In genomic region chr10:32972929-32973328, GRCh38 we compare ENCODE assay signal across 14 cellular contexts. TPM values are rescaled to one million over a fixed set of nuclear protein-coding genes. Genes with fewer than 3 reads are reported as not detected.
DNase-seq lines count a peak whose midpoint lies in the region; ATAC-seq and TF ChIP-seq lines count a peak whose summit lies in the region.
"Had no signal": no experiment of that assay in that cellular context is flagged by ENCODE, and none has a peak within 500 bp of the region (broad histone marks: within the 10 kb centered on the region; RNA-seq: fewer than 3 reads in every experiment).

No MANE protein-coding gene starts in this region.

- POLR2A ChIA-PET in Panc1 (lab: Charles Lee): interaction anchor here (0.6 to 1.4 kb wide), 2 partner anchors 8 to 362 kb away, joined by 3 to 6 read pairs; no protein-coding TSS in a partner anchor

- H4K5ac ChIP-seq in mesendoderm (ENCODE audit: low read length): no peak overlapping the region

- in situ Hi-C loops in Panc1 (cut with HindIII; ENCODE audit: low pct_unique_long_range_greater_than_20kb, low sequenced_read_pairs): no loop called here

- CTCF ChIA-PET in Panc1 (lab: Charles Lee): no interaction called here

- H2AK5ac ChIP-seq in mesendoderm (ENCODE audit: low read length): no peak overlapping the region

- H3K4me2 ChIP-seq in mesendoderm (ENCODE audit: low read length): no peak overlapping the region

- TF ChIP-seq CTCF in Panc1 (IDR thresholded peaks at IDR 0.05): no peak
- TF ChIP-seq CTCF in left ventricle myocardium inferior (IDR thresholded peaks at IDR 0.05; ENCODE audit: borderline replicate concordance): no peak

- H2BK5ac ChIP-seq in mesendoderm (ENCODE audit: low read length): no peak overlapping the region

- H3K56ac ChIP-seq in mesendoderm (ENCODE audit: low read length): no peak overlapping the region

- H2BK15ac ChIP-seq in mesendoderm (replicated peaks; ENCODE audit: low read depth): no peak overlapping the region

- no peak overlapping the region for H4K8ac ChIP-seq in mesendoderm (ENCODE audit: low read depth, low read length)

- H3K4ac ChIP-seq in mesendoderm (ENCODE audit: low read depth, low read length): no peak overlapping the region

- H3K36me3 ChIP-seq in Panc1 (ENCODE audit: control insufficient read depth, insufficient read depth, low read length): no peaks in the 10 kb centered on the region
- no peaks in the 10 kb centered on the region for H3K36me3 ChIP-seq in left ventricle myocardium inferior
- no peaks in the 10 kb centered on the region for H3K36me3 ChIP-seq in mesendoderm (ENCODE audit: control insufficient read depth, insufficient read depth, low read length)

- no peak overlapping the region for H3K23ac ChIP-seq in mesendoderm (ENCODE audit: low read length)

- no peaks in the 10 kb centered on the region for H3K27me3 ChIP-seq in Panc1 (ENCODE audit: control insufficient read depth, insufficient read depth, low read length)
- no peaks in the 10 kb centered on the region for H3K27me3 ChIP-seq in left ventricle myocardium inferior (ENCODE audit: low read depth)
- no peaks in the 10 kb centered on the region for H3K27me3 ChIP-seq in mesendoderm (ENCODE audit: insufficient read depth, low read length, poor library complexity)

- intact Hi-C loops in Panc1 (cut with micrococcal nuclease; ENCODE audit: unreplicated experiment) (no loop called here), left colon (cut with DNase I, micrococcal nuclease) (no loop called here), Right ventricle myocardium superior (cut with DNase I) (loop anchor here (10.0 kb wide), 1 partner anchor 588 kb away; no protein-coding TSS in a partner anchor), left ventricle myocardium inferior (cut with micrococcal nuclease) (no loop called here)

- H3K27ac ChIP-seq in Panc1 (ENCODE audit: low read length) (peak overlapping the region; percentile 100), left ventricle myocardium inferior (replicated peaks) (no peak overlapping the region), mesendoderm (ENCODE audit: low read depth, low read length) (no peak overlapping the region)

- peaks cover 34% of the 10 kb centered on the region for H3K4me1 ChIP-seq in Panc1 (ENCODE audit: control insufficient read depth, insufficient read depth, low read length)
- H3K4me1 ChIP-seq in left ventricle myocardium inferior: peaks cover 16% of the 10 kb centered on the region
- peaks cover 4% of the 10 kb centered on the region for H3K4me1 ChIP-seq in mesendoderm (ENCODE audit: control insufficient read depth, low read depth, low read length)

- peaks cover 7% of the 10 kb centered on the region; the same call in 1 of the 2 replicates for H3K9me3 ChIP-seq in Panc1 (ENCODE audit: control insufficient read depth, insufficient read depth, low read depth, low read length)
- no peaks in the 10 kb centered on the region for H3K9me3 ChIP-seq in left ventricle myocardium inferior (replicated peaks)

- H2BK120ac ChIP-seq in mesendoderm (ENCODE audit: low read depth, low read length): no peak overlapping the region

- peak; percentile 70 for ATAC-seq in GM18502 (IDR thresholded peaks at IDR 0.05; ENCODE audit: poor library complexity, unreplicated experiment)
- ATAC-seq in HG02884 (IDR thresholded peaks at IDR 0.05; ENCODE audit: unreplicated experiment): peak; percentile 45
- ATAC-seq in Panc1: no peak
- ATAC-seq in left colon: peak; percentile 41
- no peak for ATAC-seq in Right ventricle myocardium superior (ENCODE audit: poor library complexity)

- DNase-seq in Panc1 (ENCODE audit: low read depth, low spot score): no peak
- DNase-seq in left colon: no peak
- DNase-seq in activated CD8-positive, alpha-beta memory T cell treated with anti-CD3 and anti-CD28 coated beads, Interleukin-2, amount 50 U/mL, for 48 hours: no peak
- DNase-seq in Right ventricle myocardium superior: no peak
- no peak for DNase-seq in left ventricle myocardium inferior
- DNase-seq in mesendoderm: no peak
- DNase-seq: activated CD4-positive, alpha-beta T cell treated with anti-CD3 and anti-CD28 coated beads, Interleukin-2, amount 50 U/mL, for 48 hours; activated effector memory CD4-positive, alpha-beta T cell treated with Interleukin-2 at 50 U/mL for 16 hours; foreskin melanocyte; NCI-H1092 treated with DMSO at 0.1 percent for 48 hours; stimulated activated CD4-positive, alpha-beta T cell treated with anti-CD3 and anti-CD28 coated beads, Interleukin-4, amount 100 ng/mL, for 24 hours; stimulated activated naive CD4-positive, alpha-beta T cell had no signal

- H3K79me2 ChIP-seq in mesendoderm (ENCODE audit: control insufficient read depth, insufficient read depth, low read length): no peaks in the 10 kb centered on the region

- no TSS peak for BruUV-seq in Panc1 (replicated peaks; lab: Mats Ljungman, UMichigan)

- H3K9ac ChIP-seq in mesendoderm (ENCODE audit: low read length): no peak overlapping the region

- no peak overlapping the region for H3K18ac ChIP-seq in mesendoderm (ENCODE audit: low read length)

- H3K4me3 ChIP-seq in Panc1 (ENCODE audit: low read depth in 2 of 2, low read length in 2 of 2) (no peak overlapping the region), left ventricle myocardium inferior (no peak overlapping the region), mesendoderm (ENCODE audit: low read length) (no peak overlapping the region)

- H3K79me1 ChIP-seq in mesendoderm (ENCODE audit: low read length): no peaks in the 10 kb centered on the region

RNA-seq across cellular contexts. Expression of gene ITGB1, which starts 14.9 kb away (rescaled TPM):
- total RNA-seq in Panc1 (2021; ENCODE audit: unreplicated experiment): 803 TPM
- 484 TPM for polyA plus RNA-seq in Panc1 (2012; ENCODE audit: insufficient read length)
- total RNA-seq in left colon: 100 to 1,000 TPM; 303 to 331 TPM
- 458 TPM for total RNA-seq in Right ventricle myocardium superior
- total RNA-seq in left ventricle myocardium inferior: 542 TPM
- polyA plus RNA-seq in mesendoderm (2013, experiment 1 of 2): 237 TPM
- polyA plus RNA-seq in mesendoderm (2013, experiment 2 of 2): 240 TPM

Comparison
In these comparisons a context has a peak if more than half of its experiments do, and no peak if none do; other contexts are left out.
1. ATAC-seq: peak in GM18502 (single experiment), HG02884 (single experiment) and left colon (single experiment); none in Panc1 (single experiment) and Right ventricle myocardium superior (single experiment).